In genomic region chr5:59358497-59358896, GRCh38 we compare ENCODE assay signal across 12 cellular contexts.
DNase-seq lines count a peak whose midpoint lies in the region; ATAC-seq and TF ChIP-seq lines count a peak whose summit lies in the region.
"Had no signal": no experiment of that assay in that cellular context is flagged by ENCODE, and none has a peak within 500 bp of the region (broad histone marks: within the 10 kb centered on the region; RNA-seq: fewer than 3 reads in every experiment).

No MANE protein-coding gene starts in this region.

- no peak for TF ChIP-seq CTCF in PC-3 (conservative IDR thresholded peaks at IDR 0.05; ENCODE audit: low read depth, low read length)

- no peak overlapping the region for H2AK5ac ChIP-seq in mesenchymal stem cell (ENCODE audit: low read length, severe bottlenecking)

- no peaks in the 10 kb centered on the region for H3K4me1 ChIP-seq in esophagus (ENCODE audit: control insufficient read depth in 2 of 2, insufficient read depth in 2 of 2, low read length in 1 of 2)
- H3K4me1 ChIP-seq in mesenchymal stem cell (ENCODE audit: control insufficient read depth, insufficient read depth, low read depth, low read length): peaks cover 3% of the 10 kb centered on the region
- H3K4me1 ChIP-seq in stomach smooth muscle (ENCODE audit: control insufficient read depth, insufficient read depth, low read length): peaks cover 19% of the 10 kb centered on the region
- H3K4me1 ChIP-seq in PC-3 (ENCODE audit: insufficient read depth, low read length): no peaks in the 10 kb centered on the region

- H3K9me3 ChIP-seq in esophagus (ENCODE audit: control insufficient read depth in 2 of 2, insufficient read depth in 1 of 2, low read depth in 1 of 2, low read length in 1 of 2): no peaks in the 10 kb centered on the region
- H3K9me3 ChIP-seq in mesenchymal stem cell (ENCODE audit: control insufficient read depth, low read length): no peaks in the 10 kb centered on the region
- no peaks in the 10 kb centered on the region for H3K9me3 ChIP-seq in stomach smooth muscle (ENCODE audit: control insufficient read depth in 2 of 2, low read length in 2 of 2)
- no peaks in the 10 kb centered on the region for H3K9me3 ChIP-seq in PC-3 (ENCODE audit: low read length)
- H3K9me3 ChIP-seq: Peyer's patch had no signal

- BruUV-seq in PC-3 (replicated peaks; lab: Mats Ljungman, UMichigan): no TSS peak

- H3K27ac Mint-ChIP-seq in activated CD4-positive, alpha-beta T cell treated with anti-CD3 and anti-CD28 coated beads, Interleukin-2, amount 10 ng/mL, durations not matched to agents 24 days and 14 days: no peak overlapping the region
- H3K27ac Mint-ChIP-seq: activated naive CD4-positive, alpha-beta T cell treated with anti-CD3 and anti-CD28 coated beads, Interleukin-2, amount 50 U/mL, for 72 hours had no signal

- POLR2A ChIA-PET in PC-3 (lab: Charles Lee; ENCODE audit: unreplicated experiment): interaction anchor here (0.6 kb wide), 1 partner anchor 11 kb away, joined by 3 read pairs; no protein-coding TSS in a partner anchor

- no peak overlapping the region for H2AFZ ChIP-seq in mesenchymal stem cell (ENCODE audit: low read depth, low read length)
- no peak overlapping the region for H2AFZ ChIP-seq in PC-3 (ENCODE audit: low read length)

- H3K79me2 ChIP-seq in PC-3 (ENCODE audit: low read length): no peaks in the 10 kb centered on the region

- H3F3A ChIP-seq in PC-3 (ENCODE audit: low read length, unreplicated experiment): no peaks in the 10 kb centered on the region

- ATAC-seq in PC-3 (no peak), HG02870 (IDR thresholded peaks at IDR 0.05; ENCODE audit: unreplicated experiment) (no peak)
- ATAC-seq: activated naive CD4-positive, alpha-beta T cell treated with anti-CD3 and anti-CD28 coated beads, Interleukin-2, amount 50 U/mL, for 72 hours had no signal

- no peaks in the 10 kb centered on the region for H3K9me2 ChIP-seq in PC-3 (replicated peaks; ENCODE audit: low read length)

- peaks cover 33% of the 10 kb centered on the region for H3K27me3 Mint-ChIP-seq in activated CD4-positive, alpha-beta T cell treated with anti-CD3 and anti-CD28 coated beads, Interleukin-2, amount 10 ng/mL, durations not matched to agents 24 days and 14 days

- H3K36me3 ChIP-seq in esophagus (ENCODE audit: control insufficient read depth in 2 of 2, insufficient read depth in 2 of 2, low read length in 1 of 2) (no peaks in the 10 kb centered on the region), mesenchymal stem cell (ENCODE audit: control insufficient read depth in 1 of 2, insufficient read depth in 2 of 2, low read depth in 1 of 2, low read length in 2 of 2) (no peaks in the 10 kb centered on the region), stomach smooth muscle (ENCODE audit: control insufficient read depth in 2 of 2, insufficient read depth in 2 of 2, low read length in 2 of 2) (no peaks in the 10 kb centered on the region), PC-3 (ENCODE audit: low read depth, low read length) (no peaks in the 10 kb centered on the region)
- H3K36me3 ChIP-seq: Peyer's patch had no signal

- H2BK15ac ChIP-seq in mesenchymal stem cell (ENCODE audit: low read depth, poor library complexity, severe bottlenecking): no peak overlapping the region

- no peaks in the 10 kb centered on the region for H3K4me1 Mint-ChIP-seq in activated CD4-positive, alpha-beta T cell treated with anti-CD3 and anti-CD28 coated beads, Interleukin-2, amount 10 ng/mL, durations not matched to agents 24 days and 14 days

- H3K79me1 ChIP-seq in mesenchymal stem cell (replicated peaks; ENCODE audit: low read length, poor library complexity, severe bottlenecking): peaks cover 1% of the 10 kb centered on the region

- no peak overlapping the region for H4K8ac ChIP-seq in mesenchymal stem cell (ENCODE audit: low read length)

- no peak overlapping the region for H3K4me3 ChIP-seq in esophagus (ENCODE audit: low read depth in 1 of 2, low read length in 2 of 2)
- no peak overlapping the region for H3K4me3 ChIP-seq in mesenchymal stem cell (ENCODE audit: insufficient read depth in 1 of 2, low read depth in 1 of 2, low read length in 2 of 2)
- peak overlapping the region; percentile 24 to 52 for H3K4me3 ChIP-seq in stomach smooth muscle (ENCODE audit: low read length in 2 of 2)
- H3K4me3 ChIP-seq in PC-3 (ENCODE audit: low read length): no peak overlapping the region
- H3K4me3 ChIP-seq: Peyer's patch had no signal

- no peak overlapping the region for H3K18ac ChIP-seq in mesenchymal stem cell (ENCODE audit: low read depth in 1 of 2, low read length in 2 of 2)

- H3K4me2 ChIP-seq in mesenchymal stem cell (ENCODE audit: low read length, poor library complexity, severe bottlenecking): no peak overlapping the region
- no peak overlapping the region for H3K4me2 ChIP-seq in PC-3 (ENCODE audit: low read length)

- H3K9ac ChIP-seq in mesenchymal stem cell (ENCODE audit: low read length): no peak overlapping the region
- peak overlapping the region in 1 of 2 donors; percentile 37 for H3K9ac ChIP-seq in stomach smooth muscle (ENCODE audit: low read length in 2 of 2)
- H3K9ac ChIP-seq in PC-3 (ENCODE audit: low read length): no peak overlapping the region

- no peaks in the 10 kb centered on the region for H3K36me3 Mint-ChIP-seq in activated CD4-positive, alpha-beta T cell treated with anti-CD3 and anti-CD28 coated beads, Interleukin-2, amount 10 ng/mL, durations not matched to agents 24 days and 14 days (ENCODE audit: low read depth)
- H3K36me3 Mint-ChIP-seq: activated naive CD4-positive, alpha-beta T cell treated with anti-CD3 and anti-CD28 coated beads, Interleukin-2, amount 50 U/mL, for 72 hours had no signal

- peak overlapping the region; percentile 11 to 37 for H3K27ac ChIP-seq in esophagus (ENCODE audit: low read depth in 2 of 2, low read length in 1 of 2)
- no peak overlapping the region for H3K27ac ChIP-seq in mesenchymal stem cell (ENCODE audit: low read length, poor library complexity, severe bottlenecking)
- H3K27ac ChIP-seq in stomach smooth muscle (ENCODE audit: low read length): peak overlapping the region; percentile 69
- H3K27ac ChIP-seq in PC-3 (ENCODE audit: low read length): no peak overlapping the region

- H2BK120ac ChIP-seq in mesenchymal stem cell (ENCODE audit: low read depth, low read length): no peak overlapping the region

- WGBS in esophagus, 2 donors: 57 to 70% methylated on average over 2 of the region's 2 CpGs
- WGBS in mesenchymal stem cell: 24% methylated on average over 2 of the region's 2 CpGs

- H4K20me1 ChIP-seq in PC-3 (ENCODE audit: low read length): no peaks in the 10 kb centered on the region

- no peak overlapping the region for H3K4me3 Mint-ChIP-seq in activated CD4-positive, alpha-beta T cell treated with anti-CD3 and anti-CD28 coated beads, Interleukin-2, amount 10 ng/mL, durations not matched to agents 24 days and 14 days

- CTCF ChIA-PET in PC-3 (lab: Charles Lee): no interaction called here

- DNase-seq in NCI-H69 (lab: John Stamatoyannopoulos, UW): peak; percentile 87
- DNase-seq in mesenchymal stem cell: peak; percentile 88
- DNase-seq in PC-3: no peak
- DNase-seq in activated CD4-positive, alpha-beta T cell treated with anti-CD3 and anti-CD28 coated beads, Interleukin-2, amount 10 ng/mL, durations not matched to agents 24 days and 14 days: no peak
- no peak for DNase-seq in pons (ENCODE audit: low spot score)
- DNase-seq: activated CD4-positive, alpha-beta T cell treated with anti-CD3 and anti-CD28 coated beads for 4 hours; Calu3; Peyer's patch had no signal

- no peak overlapping the region for H3K4ac ChIP-seq in mesenchymal stem cell (ENCODE audit: low read depth in 1 of 2, low read length in 2 of 2)

- intact Hi-C loops in PC-3 (cut with micrococcal nuclease): no loop called here
- intact Hi-C loops in activated CD4-positive, alpha-beta T cell treated with anti-CD3 and anti-CD28 coated beads, Interleukin-2, amount 10 ng/mL, durations not matched to agents 24 days and 14 days (cut with micrococcal nuclease): no loop called here

- H2BK5ac ChIP-seq in mesenchymal stem cell (ENCODE audit: low read depth, low read length, poor library complexity, severe bottlenecking): no peak overlapping the region

- H3K14ac ChIP-seq in mesenchymal stem cell (ENCODE audit: low read length in 2 of 2): no peak overlapping the region

- no peak overlapping the region for H4K91ac ChIP-seq in mesenchymal stem cell (ENCODE audit: low read length)

- no peak overlapping the region for H3K23ac ChIP-seq in mesenchymal stem cell (ENCODE audit: low read length in 2 of 2)

- no peak overlapping the region for H2BK12ac ChIP-seq in mesenchymal stem cell (ENCODE audit: low read length in 2 of 2)

- no peaks in the 10 kb centered on the region for H3K9me3 Mint-ChIP-seq in activated CD4-positive, alpha-beta T cell treated with anti-CD3 and anti-CD28 coated beads, Interleukin-2, amount 10 ng/mL, durations not matched to agents 24 days and 14 days
- H3K9me3 Mint-ChIP-seq: activated naive CD4-positive, alpha-beta T cell treated with anti-CD3 and anti-CD28 coated beads, Interleukin-2, amount 50 U/mL, for 72 hours had no signal

- H3K27me3 ChIP-seq in esophagus (ENCODE audit: control insufficient read depth in 1 of 2, insufficient read depth in 2 of 2, low read length in 2 of 2) (no peaks in the 10 kb centered on the region), mesenchymal stem cell (ENCODE audit: control insufficient read depth in 1 of 2, insufficient read depth in 1 of 2, low read length in 2 of 2) (no peaks in the 10 kb centered on the region), stomach smooth muscle (ENCODE audit: control insufficient read depth in 1 of 2, insufficient read depth in 2 of 2, low read length in 2 of 2) (no peaks in the 10 kb centered on the region), PC-3 (ENCODE audit: low read length) (no peaks in the 10 kb centered on the region)
- H3K27me3 ChIP-seq: Peyer's patch had no signal

Comparison
In these comparisons a context has a peak if more than half of its experiments do, and no peak if none do; other contexts are left out.
1. DNase-seq: peak in NCI-H69 (single experiment) and mesenchymal stem cell (single experiment); none in PC-3 (single experiment), activated CD4-positive, alpha-beta T cell treated with anti-CD3 and anti-CD28 coated beads, Interleukin-2, amount 10 ng/mL, durations not matched to agents 24 days and 14 days (single experiment) and pons (single experiment).
2. H3K27ac ChIP-seq: peak in esophagus (2 of 2) and stomach smooth muscle (single experiment); none in mesenchymal stem cell (single experiment) and PC-3 (single experiment).
3. H3K4me3 ChIP-seq: peak in stomach smooth muscle (2 of 2); none in esophagus (0 of 2), mesenchymal stem cell (0 of 2) and PC-3 (single experiment).